ENCODE assay signal across 24 cellular contexts in genomic region chr6:30578051-30578450, GRCh38.
"Had no signal": no experiment of that assay in that cellular context is flagged by ENCODE, and none has a peak within 500 bp of the region (broad histone marks: within the 10 kb centered on the region; RNA-seq: fewer than 3 reads in every experiment).

No MANE protein-coding gene starts in this region.

- H3K27me3 Mint-ChIP-seq: activated CD4-positive, alpha-beta T cell treated with anti-CD3 and anti-CD28 coated beads, Interleukin-2, amount 10 ng/mL, durations not matched to agents 24 days and 14 days; progenitor cell of endocrine pancreas had no signal

- DNase-seq: activated CD4-positive, alpha-beta T cell treated with anti-CD3 and anti-CD28 coated beads, Interleukin-2, amount 10 ng/mL, durations not matched to agents 24 days and 14 days; activated CD8-positive, alpha-beta memory T cell treated with anti-CD3 and anti-CD28 coated beads for 24 hours; activated naive CD4-positive, alpha-beta T cell; brain microvascular endothelial cell; caudate nucleus; cortex of kidney; foreskin fibroblast; head of caudate nucleus; hippocampal formation; left cardiac atrium; left ventricle myocardium superior; ovary; right lobe of liver; stimulated activated CD4-positive, alpha-beta T cell treated with anti-CD3 and anti-CD28 coated beads, Interleukin-2, amount 100 ng/mL, for 48 hours; SW 1271; T1000; tibial artery; upper lobe of right lung; WERI-Rb-1 had no signal

- H3K4me3 Mint-ChIP-seq: activated CD4-positive, alpha-beta T cell treated with anti-CD3 and anti-CD28 coated beads, Interleukin-2, amount 10 ng/mL, durations not matched to agents 24 days and 14 days; nephron; T-helper 1 cell treated with Interleukin-12 subunit alpha and Interleukin-12 subunit beta and Interleukin-4 antibody, amounts not matched to agents 30 μg/mL and 1 μg/mL, for 36 hours had no signal

- ATAC-seq: activated CD4-positive, CD25-positive, alpha-beta regulatory T cell treated with anti-CD3 and anti-CD28 coated beads, Interleukin-2, amount 50 U/mL, for 24 hours; esophagus mucosa; left cardiac atrium; left ventricle myocardium superior; right lobe of liver; upper lobe of right lung had no signal

- H3K27ac Mint-ChIP-seq: nephron; progenitor cell of endocrine pancreas; T-helper 1 cell treated with Interleukin-12 subunit alpha and Interleukin-12 subunit beta and Interleukin-4 antibody, amounts not matched to agents 30 μg/mL and 1 μg/mL, for 36 hours had no signal

- H3K9me3 Mint-ChIP-seq: activated CD4-positive, alpha-beta T cell treated with anti-CD3 and anti-CD28 coated beads, Interleukin-2, amount 10 ng/mL, durations not matched to agents 24 days and 14 days; nephron; T-helper 1 cell treated with Interleukin-12 subunit alpha and Interleukin-12 subunit beta and Interleukin-4 antibody, amounts not matched to agents 30 μg/mL and 1 μg/mL, for 36 hours had no signal
